In the genomic region with DNA sequence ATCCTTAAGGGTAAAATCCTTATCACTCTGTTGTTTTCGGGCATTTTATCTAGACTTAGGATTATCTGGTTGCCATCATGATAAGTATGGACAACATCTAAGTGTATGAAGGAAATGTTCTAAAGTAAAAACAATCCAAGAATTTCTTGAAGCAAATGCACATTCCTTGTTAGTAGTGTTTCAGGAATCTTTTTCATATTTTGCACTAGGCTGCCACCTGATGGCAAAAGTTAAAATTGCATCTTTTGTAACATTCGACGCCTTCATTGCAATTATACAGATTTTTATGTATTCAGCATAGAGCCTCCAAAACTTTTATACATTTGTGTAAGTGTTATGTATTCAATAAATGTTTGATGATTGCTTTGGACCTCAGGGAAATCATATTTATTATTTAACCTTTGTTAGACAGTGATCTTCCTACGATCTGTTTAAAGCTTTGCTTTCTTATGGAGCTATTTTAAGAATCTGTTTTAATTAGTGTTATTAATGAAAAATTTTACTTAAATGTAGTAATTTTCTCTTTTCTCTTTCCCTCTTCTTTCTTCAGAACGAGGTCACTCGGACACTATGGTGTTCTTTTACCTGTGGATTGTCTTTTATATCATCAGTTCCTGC, we compare ENCODE assay signal across 1 cellular context.
TF ChIP-seq lines count a peak whose summit lies in the region.

No MANE protein-coding gene starts in this region.

TF ChIP-seq in K562, 482 proteins besides CTCF, POLR2A, EP300 and RAD21 (continued from another document):
- TF ChIP-seq, protein P1, sequence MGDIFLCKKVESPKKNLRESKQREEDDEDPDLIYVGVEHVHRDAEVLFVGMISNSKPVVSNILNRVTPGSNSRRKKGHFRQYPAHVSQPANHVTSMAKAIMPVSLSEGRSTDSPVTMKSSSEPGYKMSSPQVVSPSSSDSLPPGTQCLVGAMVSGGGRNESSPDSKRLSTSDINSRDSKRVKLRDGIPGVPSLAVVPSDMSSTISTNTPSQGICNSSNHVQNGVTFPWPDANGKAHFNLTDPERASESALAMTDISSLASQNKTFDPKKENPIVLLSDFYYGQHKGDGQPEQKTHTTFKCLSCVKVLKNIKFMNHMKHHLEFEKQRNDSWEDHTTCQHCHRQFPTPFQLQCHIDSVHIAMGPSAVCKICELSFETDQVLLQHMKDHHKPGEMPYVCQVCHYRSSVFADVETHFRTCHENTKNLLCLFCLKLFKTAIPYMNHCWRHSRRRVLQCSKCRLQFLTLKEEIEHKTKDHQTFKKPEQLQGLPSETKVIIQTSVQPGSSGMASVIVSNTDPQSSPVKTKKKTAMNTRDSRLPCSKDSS (IDR thresholded peaks at IDR 0.05; ENCODE audit: low read depth, partially characterized antibody): no peak
- TF ChIP-seq, protein P2, sequence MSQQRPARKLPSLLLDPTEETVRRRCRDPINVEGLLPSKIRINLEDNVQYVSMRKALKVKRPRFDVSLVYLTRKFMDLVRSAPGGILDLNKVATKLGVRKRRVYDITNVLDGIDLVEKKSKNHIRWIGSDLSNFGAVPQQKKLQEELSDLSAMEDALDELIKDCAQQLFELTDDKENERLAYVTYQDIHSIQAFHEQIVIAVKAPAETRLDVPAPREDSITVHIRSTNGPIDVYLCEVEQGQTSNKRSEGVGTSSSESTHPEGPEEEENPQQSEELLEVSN (IDR thresholded peaks at IDR 0.05; ENCODE audit: borderline replicate concordance in 1 of 2, extremely low read depth in 1 of 2, insufficient read depth in 1 of 2, insufficient read length in 1 of 2, low read depth in 1 of 2, low read length in 1 of 2, poor library complexity in 1 of 2, severe bottlenecking in 1 of 2): no peak
- TF ChIP-seq OTX1 (CRISPR knock-in tag; IDR thresholded peaks at IDR 0.05): no peak
- no peak for TF ChIP-seq ZNF436 (CRISPR knock-in tag; IDR thresholded peaks at IDR 0.05)
- no peak for TF ChIP-seq GTF2A2 (tag; IDR thresholded peaks at IDR 0.05)
- no peak for TF ChIP-seq PCBP2 (IDR thresholded peaks at IDR 0.05; ENCODE audit: low read depth, low read length, poor library complexity, severe bottlenecking)
